In genomic region chr3:50600841-50601591, GRCh38 we compare ENCODE assay signal across 8 cellular contexts. TPM values are rescaled to one million over a fixed set of nuclear protein-coding genes. Genes with fewer than 3 reads are reported as not detected.
A peak's percentile ranks its signal among the peaks of the same experiment; 100 is the strongest.
DNase-seq lines count a peak whose midpoint lies in the region; ATAC-seq and TF ChIP-seq lines count a peak whose summit lies in the region.

No MANE protein-coding gene starts in this region.

- POLR2A ChIA-PET in Caco-2 (lab: Charles Lee): interaction anchor here (0.9 to 2.6 kb wide), 4 partner anchors 8 to 336 kb away, joined by 3 to 14 read pairs (median 8); partner anchors contain the start of genes CISH and HEMK1

- H3K27me3 Mint-ChIP-seq in Caco-2 (ENCODE audit: insufficient read depth, unreplicated experiment) (no peaks in the 10 kb centered on the region), HFFc6 (ENCODE audit: insufficient read depth) (peaks cover 10% of the 10 kb centered on the region)

- peaks cover 20% of the 10 kb centered on the region for H3K4me1 Mint-ChIP-seq in Caco-2 (ENCODE audit: low read depth, unreplicated experiment)
- peaks cover 22% of the 10 kb centered on the region for H3K4me1 Mint-ChIP-seq in HFFc6 (ENCODE audit: low read depth)

- H3K9ac ChIP-seq in colonic mucosa (ENCODE audit: low read depth in 2 of 2, low read length in 2 of 2): peak overlapping the region; percentile 72 to 100

- H3K9me3 ChIP-seq in Caco-2 (no peaks in the 10 kb centered on the region), colonic mucosa (no peaks in the 10 kb centered on the region)

- DNase-seq in Caco-2 (peak; percentile 87 to 93), HFFc6 (peak; percentile 93), NCI-H2227 treated with DMSO at 0.1 percent for 48 hours (lab: John Stamatoyannopoulos, UW) (peak; percentile 60), colonic mucosa (peak; percentile 98), medulla oblongata (ENCODE audit: extremely low spot score) (peak; percentile 86)
- peak; percentile 45 for DNase-seq in activated CD4-positive, alpha-beta T cell treated with anti-CD3 and anti-CD28 coated beads, Interleukin-2, amount 50 U/mL, for 1 hour
- DNase-seq in stimulated activated CD8-positive, alpha-beta memory T cell treated with anti-CD3 and anti-CD28 coated beads, Interleukin-12 subunit alpha, Interleukin-12 subunit beta, amount 100 ng/mL, for 4 hours (ENCODE audit: low read depth): peak; percentile 66

- ATAC-seq in GM18870 (IDR thresholded peaks at IDR 0.05; ENCODE audit: unreplicated experiment): no peak

- H3K27me3 ChIP-seq in Caco-2 (replicated peaks; ENCODE audit: control insufficient read depth, insufficient read depth, low read length): no peaks in the 10 kb centered on the region
- no peaks in the 10 kb centered on the region for H3K27me3 ChIP-seq in colonic mucosa

- H3K9me3 Mint-ChIP-seq in Caco-2 (ENCODE audit: unreplicated experiment) (no peaks in the 10 kb centered on the region), HFFc6 (no peaks in the 10 kb centered on the region)

- H3K36me3 Mint-ChIP-seq in Caco-2 (ENCODE audit: insufficient read depth, unreplicated experiment): peaks cover 4% of the 10 kb centered on the region
- no peaks in the 10 kb centered on the region for H3K36me3 Mint-ChIP-seq in HFFc6 (ENCODE audit: low read depth)

- H3K27ac Mint-ChIP-seq in Caco-2 (ENCODE audit: unreplicated experiment) (peak overlapping the region; percentile 98), HFFc6 (peak overlapping the region; percentile 98)

- TF ChIP-seq CTCF in Caco-2 (IDR thresholded peaks at IDR 0.05; ENCODE audit: insufficient read depth in 1 of 2, low read depth in 1 of 2, low read length in 1 of 2, severe bottlenecking in 1 of 2, unreplicated experiment in 1 of 2): no peak
- TF ChIP-seq CTCF in HFFc6 (IDR thresholded peaks at IDR 0.05): no peak
- no peak for TF ChIP-seq CTCF in colonic mucosa (IDR thresholded peaks at IDR 0.05)

- H3K4me3 Mint-ChIP-seq in Caco-2 (ENCODE audit: unreplicated experiment) (peak overlapping the region; percentile 70), HFFc6 (peak overlapping the region; percentile 85)

- H3K27ac ChIP-seq in colonic mucosa: peak overlapping the region; percentile 97

- BruUV-seq in Caco-2 (replicated peaks; lab: Mats Ljungman, UMichigan): no TSS peak

- H3K4me1 ChIP-seq in Caco-2 (peaks cover 37% of the 10 kb centered on the region), colonic mucosa (peaks cover 31% of the 10 kb centered on the region)

- no peaks in the 10 kb centered on the region for H3K36me3 ChIP-seq in Caco-2 (ENCODE audit: control insufficient read depth, insufficient read depth, low read length)
- H3K36me3 ChIP-seq in colonic mucosa: no peaks in the 10 kb centered on the region

- H3K4me3 ChIP-seq in Caco-2 (ENCODE audit: low read depth, low read length): no peak overlapping the region
- H3K4me3 ChIP-seq in colonic mucosa: no peak overlapping the region

- CTCF ChIA-PET in Caco-2 (lab: Charles Lee): interaction anchor here (0.7 to 3.2 kb wide), 4 partner anchors 11 to 32 kb away, joined by 3 to 19 read pairs (median 6); partner anchors contain the start of genes CISH and HEMK1

- intact Hi-C loops in Caco-2 (cut with micrococcal nuclease; ENCODE audit: unreplicated experiment): loop anchor here (1.0 to 2.0 kb wide), 2 partner anchors 13 to 16 kb away; no protein-coding TSS in a partner anchor
- intact Hi-C loops in colonic mucosa (cut with DNase I): no loop called here

RNA-seq across cellular contexts. Expression of gene CISH, which starts 10.6 kb away (rescaled TPM):
- total RNA-seq in Caco-2 (2022) (2.9 and 3.4 TPM in 2 replicates), colonic mucosa (10 to 100 TPM; 17.1 to 19.6 TPM)
- total RNA-seq in HFFc6 (2021; fragmentation: NEBNext Ultra II Directional; extraction: Animal tissue kit (Norgen Biotek cat#: 25700)): 1 to 10 TPM in 2 of 6 experiments, under 1 TPM in 4; 0.84 to 1.4 (median 0.95) TPM

RNA-seq across cellular contexts. Expression of gene MAPKAPK3, which starts 15.9 kb away (rescaled TPM):
- total RNA-seq in Caco-2 (2022) (40.1 and 43.5 TPM in 2 replicates), colonic mucosa (10 to 100 TPM; 27.3 to 45.1 TPM)
- total RNA-seq in HFFc6 (2021; fragmentation: NEBNext Ultra II Directional; extraction: Animal tissue kit (Norgen Biotek cat#: 25700)): 10 to 100 TPM; 60.5 to 65.5 (median 62.8) TPM

RNA-seq across cellular contexts. Expression of gene HEMK1, which starts 31.7 kb away (rescaled TPM):
- total RNA-seq in Caco-2 (2022) (12.6 and 14.3 TPM in 2 replicates), colonic mucosa (10 to 100 TPM; 23.0 to 28.5 TPM)
- total RNA-seq in HFFc6 (2021; fragmentation: NEBNext Ultra II Directional; extraction: Animal tissue kit (Norgen Biotek cat#: 25700)): 10 to 100 TPM; 17.9 to 20.7 (median 19.2) TPM

RNA-seq across cellular contexts. Expression of gene C3orf18, which starts 33.5 kb away (rescaled TPM):
- total RNA-seq in Caco-2 (2022) (1.6 and 2.1 TPM in 2 replicates), colonic mucosa (1 to 10 TPM; 2.4 to 2.9 TPM)
- 10 to 100 TPM; 12.9 to 15.5 (median 14.2) TPM for total RNA-seq in HFFc6 (2021; fragmentation: NEBNext Ultra II Directional; extraction: Animal tissue kit (Norgen Biotek cat#: 25700))

Comparison
In these comparisons a context has a peak if more than half of its experiments do, and no peak if none do; other contexts are left out.
1. DNase-seq: peak in every context shown above with its lines; median percentile 98 in colonic mucosa; 93 in HFFc6; 90 in Caco-2; 86 in medulla oblongata; 66 in stimulated activated CD8-positive, alpha-beta memory T cell treated with anti-CD3 and anti-CD28 coated beads, Interleukin-12 subunit alpha, Interleukin-12 subunit beta, amount 100 ng/mL, for 4 hours; 60 in NCI-H2227 treated with DMSO at 0.1 percent for 48 hours; 45 in activated CD4-positive, alpha-beta T cell treated with anti-CD3 and anti-CD28 coated beads, Interleukin-2, amount 50 U/mL, for 1 hour.